ENCODE assay signal across 7 cellular contexts in genomic region chr10:70477661-70478162, GRCh38. TPM values are rescaled to one million over a fixed set of nuclear protein-coding genes. Genes with fewer than 3 reads are reported as not detected.
A peak's percentile ranks its signal among the peaks of the same experiment; 100 is the strongest.
DNase-seq lines count a peak whose midpoint lies in the region; ATAC-seq and TF ChIP-seq lines count a peak whose summit lies in the region.

No MANE protein-coding gene starts in this region.

- no peaks in the 10 kb centered on the region for H3K36me3 Mint-ChIP-seq in mesothelial cell of epicardium

- no peak for ATAC-seq in HG03571 (IDR thresholded peaks at IDR 0.05; ENCODE audit: unreplicated experiment)

- H3K27me3 ChIP-seq in colonic mucosa, result no peaks in the 10 kb centered on the region

- H3K9me3 Mint-ChIP-seq in mesothelial cell of epicardium, result no peaks in the 10 kb centered on the region

- no peaks in the 10 kb centered on the region for H3K36me3 ChIP-seq in colonic mucosa

- peaks cover 11% of the 10 kb centered on the region for H3K4me1 ChIP-seq in colonic mucosa

- H3K4me3 Mint-ChIP-seq in mesothelial cell of epicardium, result peak overlapping the region; percentile 69

- no peaks in the 10 kb centered on the region for H3K9me3 ChIP-seq in colonic mucosa

- TF ChIP-seq CTCF in colonic mucosa (IDR thresholded peaks at IDR 0.05) (no peak), mesothelial cell of epicardium (IDR thresholded peaks at IDR 0.05; ENCODE audit: unreplicated experiment) (no peak)

- H3K27ac Mint-ChIP-seq in mesothelial cell of epicardium, result no peak overlapping the region

- H3K27ac ChIP-seq in colonic mucosa, result peak overlapping the region; percentile 22

- H3K27me3 Mint-ChIP-seq in mesothelial cell of epicardium (ENCODE audit: low read depth), result peaks cover 61% of the 10 kb centered on the region

- peaks cover 5% of the 10 kb centered on the region for H3K4me1 Mint-ChIP-seq in mesothelial cell of epicardium

- H3K4me3 ChIP-seq in colonic mucosa, result peak overlapping the region; percentile 46

- intact Hi-C loops in colonic mucosa (cut with DNase I), result no loop called here

- no peak overlapping the region for H3K9ac ChIP-seq in colonic mucosa (ENCODE audit: low read depth in 2 of 2, low read length in 2 of 2)

- peak; percentile 33 for DNase-seq in HT1080 (ENCODE audit: low read depth)
- DNase-seq in activated CD4-positive, CD25-positive, alpha-beta regulatory T cell (lab: John Stamatoyannopoulos, UW), result peak; percentile 29 to 61 (median 44)
- no peak for DNase-seq in colonic mucosa
- no peak for DNase-seq in mesothelial cell of epicardium (ENCODE audit: low spot score in 2 of 2, unreplicated experiment in 2 of 2)
- DNase-seq in stimulated activated CD8-positive, alpha-beta memory T cell treated with anti-CD3 and anti-CD28 coated beads, Interleukin-7, amount 100 ng/mL, for 24 hours (ENCODE audit: low read depth), result peak; percentile 35
- DNase-seq in DMS79 (lab: John Stamatoyannopoulos, UW), result no peak

RNA-seq across cellular contexts. Expression of gene PALD1, which starts 0.9 kb away (rescaled TPM):
- total RNA-seq in HT1080 (2014; rRNA removed; shearing (Covaris generic)), result 1.4 and 1.8 TPM in 2 replicates
- 0.05 TPM in 1 of 2 replicates, not detected in the other for polyA plus RNA-seq in HT1080 (2015; cell fraction: cytosol; rRNA removed)
- 0.03 TPM in 1 of 2 replicates, not detected in the other for polyA plus RNA-seq in HT1080 (2015; cell fraction: nucleus; rRNA removed)
- total RNA-seq in colonic mucosa, result 1 to 10 TPM; 1.3 to 2.5 TPM
- total RNA-seq in mesothelial cell of epicardium, result 4.9 to 5.6 TPM (median 4.9 TPM) in 3 replicates

RNA-seq across cellular contexts. Expression of gene NODAL, which starts 36.2 kb away (rescaled TPM):
- 0.37 TPM in 1 of 2 replicates, not detected in the other for total RNA-seq in HT1080 (2014; rRNA removed; shearing (Covaris generic))
- polyA plus RNA-seq in HT1080 (2015; cell fraction: cytosol; rRNA removed), result not detected in 2 replicates
- polyA plus RNA-seq in HT1080 (2015; cell fraction: nucleus; rRNA removed), result not detected in 2 replicates
- total RNA-seq in colonic mucosa (under 1 TPM in 1 of 2 donors, not detected in 1; 0.17 TPM), mesothelial cell of epicardium (not detected in 3 replicates)

Comparison
In these comparisons a context has a peak if more than half of its experiments do, and no peak if none do; other contexts are left out.
1. DNase-seq: peak in HT1080 (single experiment), activated CD4-positive, CD25-positive, alpha-beta regulatory T cell (4 of 4) and stimulated activated CD8-positive, alpha-beta memory T cell treated with anti-CD3 and anti-CD28 coated beads, Interleukin-7, amount 100 ng/mL, for 24 hours (single experiment); none in colonic mucosa (single experiment), mesothelial cell of epicardium (0 of 2) and DMS79 (single experiment).